ENCODE assay signal across 16 cellular contexts in genomic region chr10:128867819-128868218, GRCh38.
DNase-seq lines count a peak whose midpoint lies in the region; ATAC-seq and TF ChIP-seq lines count a peak whose summit lies in the region.
"Had no signal": no experiment of that assay in that cellular context is flagged by ENCODE, and none has a peak within 500 bp of the region (broad histone marks: within the 10 kb centered on the region; RNA-seq: fewer than 3 reads in every experiment).

No MANE protein-coding gene starts in this region.

- peaks cover 4% of the 10 kb centered on the region for H3K9me3 Mint-ChIP-seq in neural crest cell
- H3K9me3 Mint-ChIP-seq in stimulated activated naive B cell treated with anti-CD40 and anti-IgM and Interleukin-4, amounts not matched to agents 10 μg/mL and 1 μg/mL and 100 μg/mL, for 72 hours = no peaks in the 10 kb centered on the region
- H3K9me3 Mint-ChIP-seq: CD4-positive, alpha-beta T cell had no signal

- no peak overlapping the region for H3K4me3 ChIP-seq in stomach
- H3K4me3 ChIP-seq: GM23338 had no signal

- H3K27ac Mint-ChIP-seq in neural crest cell (ENCODE audit: unreplicated experiment) = peak overlapping the region; percentile 31
- H3K27ac Mint-ChIP-seq in stimulated activated naive B cell treated with anti-CD40 and anti-IgM and Interleukin-4, amounts not matched to agents 10 μg/mL and 1 μg/mL and 100 μg/mL, for 72 hours = peak overlapping the region; percentile 10
- H3K27ac Mint-ChIP-seq: CD4-positive, alpha-beta T cell; GM23338 had no signal

- H3K36me3 Mint-ChIP-seq in neural crest cell (ENCODE audit: low read depth) = no peaks in the 10 kb centered on the region
- no peaks in the 10 kb centered on the region for H3K36me3 Mint-ChIP-seq in stimulated activated naive B cell treated with anti-CD40 and anti-IgM and Interleukin-4, amounts not matched to agents 10 μg/mL and 1 μg/mL and 100 μg/mL, for 72 hours

- H3K27ac ChIP-seq in stomach = no peak overlapping the region
- H3K27ac ChIP-seq: C4-2B, HL-60 had no signal

- H3K4me1 ChIP-seq in stomach = no peaks in the 10 kb centered on the region
- H3K4me1 ChIP-seq: Caco-2 had no signal

- TF ChIP-seq EP300 in stomach (IDR thresholded peaks at IDR 0.05) = no peak

- intact Hi-C loops in stomach (cut with DNase I; ENCODE audit: low total_unique reads) = no loop called here

- no peak overlapping the region for H3K4me3 Mint-ChIP-seq in neural crest cell
- no peak overlapping the region for H3K4me3 Mint-ChIP-seq in stimulated activated naive B cell treated with anti-CD40 and anti-IgM and Interleukin-4, amounts not matched to agents 10 μg/mL and 1 μg/mL and 100 μg/mL, for 72 hours
- H3K4me3 Mint-ChIP-seq: CD4-positive, alpha-beta T cell; GM23338 had no signal

- H3K9me3 ChIP-seq in stomach = no peaks in the 10 kb centered on the region
- H3K9me3 ChIP-seq: Caco-2 had no signal

- TF ChIP-seq CTCF in neural crest cell (conservative IDR thresholded peaks at IDR 0.05) (no peak), stomach (IDR thresholded peaks at IDR 0.05) (no peak)

- no peaks in the 10 kb centered on the region for H3K27me3 ChIP-seq in stomach

- ATAC-seq in stimulated activated naive B cell treated with anti-CD40 and anti-IgM and Interleukin-4, amounts not matched to agents 10 μg/mL and 1 μg/mL and 100 μg/mL, for 72 hours (replicated peaks) = no peak
- ATAC-seq in GM21390 (IDR thresholded peaks at IDR 0.05; ENCODE audit: unreplicated experiment) = no peak
- ATAC-seq: GM23338 had no signal

- WGBS in stomach, 5 donors = 93 to 96% (median 95%) methylated on average over 8 of the region's 8 CpGs

- no peak for TF ChIP-seq POLR2A in stomach (IDR thresholded peaks at IDR 0.05)

- H3K27me3 Mint-ChIP-seq in neural crest cell (ENCODE audit: low read depth) = no peaks in the 10 kb centered on the region
- no peaks in the 10 kb centered on the region for H3K27me3 Mint-ChIP-seq in stimulated activated naive B cell treated with anti-CD40 and anti-IgM and Interleukin-4, amounts not matched to agents 10 μg/mL and 1 μg/mL and 100 μg/mL, for 72 hours
- H3K27me3 Mint-ChIP-seq: CD4-positive, alpha-beta T cell had no signal

- no peaks in the 10 kb centered on the region for H3K36me3 ChIP-seq in stomach

- H3K4me1 Mint-ChIP-seq in neural crest cell = peaks cover 38% of the 10 kb centered on the region
- no peaks in the 10 kb centered on the region for H3K4me1 Mint-ChIP-seq in stimulated activated naive B cell treated with anti-CD40 and anti-IgM and Interleukin-4, amounts not matched to agents 10 μg/mL and 1 μg/mL and 100 μg/mL, for 72 hours

- peak; percentile 27 for DNase-seq in ecto neural progenitor cell (ENCODE audit: low spot score)
- DNase-seq in mesenteric fat pad (ENCODE audit: low spot score) = peak; percentile 77
- DNase-seq in neural crest cell (ENCODE audit: low read depth, low spot score) = no peak
- DNase-seq in stimulated activated naive B cell treated with anti-CD40 and anti-IgM and Interleukin-4, amounts not matched to agents 10 μg/mL and 1 μg/mL and 100 μg/mL, for 72 hours = no peak
- DNase-seq in central memory CD4-positive, alpha-beta T cell = no peak
- DNase-seq in Ammon's horn (ENCODE audit: low spot score) = no peak
- DNase-seq in stomach = no peak
- DNase-seq: ACHN; Caco-2; CD4-positive, alpha-beta T cell; GDM1; HCEC 1CT had no signal

Comparison
In these comparisons a context has a peak if more than half of its experiments do, and no peak if none do; other contexts are left out.
1. DNase-seq: peak in ecto neural progenitor cell (single experiment) and mesenteric fat pad (single experiment); none in neural crest cell (single experiment), stimulated activated naive B cell treated with anti-CD40 and anti-IgM and Interleukin-4, amounts not matched to agents 10 μg/mL and 1 μg/mL and 100 μg/mL, for 72 hours (single experiment), central memory CD4-positive, alpha-beta T cell (single experiment), Ammon's horn (single experiment) and stomach (single experiment).